Comparison of ENCODE assay signal across 1 cellular context in genomic region chr9:131385296-131385695, GRCh38.
TF ChIP-seq lines count a peak whose summit lies in the region.

No MANE protein-coding gene starts in this region.

TF ChIP-seq in HCT116, 20 proteins besides CTCF, POLR2A, EP300 and RAD21 (continued from another document):
- TF ChIP-seq, protein P1, sequence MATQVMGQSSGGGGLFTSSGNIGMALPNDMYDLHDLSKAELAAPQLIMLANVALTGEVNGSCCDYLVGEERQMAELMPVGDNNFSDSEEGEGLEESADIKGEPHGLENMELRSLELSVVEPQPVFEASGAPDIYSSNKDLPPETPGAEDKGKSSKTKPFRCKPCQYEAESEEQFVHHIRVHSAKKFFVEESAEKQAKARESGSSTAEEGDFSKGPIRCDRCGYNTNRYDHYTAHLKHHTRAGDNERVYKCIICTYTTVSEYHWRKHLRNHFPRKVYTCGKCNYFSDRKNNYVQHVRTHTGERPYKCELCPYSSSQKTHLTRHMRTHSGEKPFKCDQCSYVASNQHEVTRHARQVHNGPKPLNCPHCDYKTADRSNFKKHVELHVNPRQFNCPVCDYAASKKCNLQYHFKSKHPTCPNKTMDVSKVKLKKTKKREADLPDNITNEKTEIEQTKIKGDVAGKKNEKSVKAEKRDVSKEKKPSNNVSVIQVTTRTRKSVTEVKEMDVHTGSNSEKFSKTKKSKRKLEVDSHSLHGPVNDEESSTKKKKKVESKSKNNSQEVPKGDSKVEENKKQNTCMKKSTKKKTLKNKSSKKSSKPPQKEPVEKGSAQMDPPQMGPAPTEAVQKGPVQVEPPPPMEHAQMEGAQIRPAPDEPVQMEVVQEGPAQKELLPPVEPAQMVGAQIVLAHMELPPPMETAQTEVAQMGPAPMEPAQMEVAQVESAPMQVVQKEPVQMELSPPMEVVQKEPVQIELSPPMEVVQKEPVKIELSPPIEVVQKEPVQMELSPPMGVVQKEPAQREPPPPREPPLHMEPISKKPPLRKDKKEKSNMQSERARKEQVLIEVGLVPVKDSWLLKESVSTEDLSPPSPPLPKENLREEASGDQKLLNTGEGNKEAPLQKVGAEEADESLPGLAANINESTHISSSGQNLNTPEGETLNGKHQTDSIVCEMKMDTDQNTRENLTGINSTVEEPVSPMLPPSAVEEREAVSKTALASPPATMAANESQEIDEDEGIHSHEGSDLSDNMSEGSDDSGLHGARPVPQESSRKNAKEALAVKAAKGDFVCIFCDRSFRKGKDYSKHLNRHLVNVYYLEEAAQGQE (IDR thresholded peaks at IDR 0.05; ENCODE audit: low read depth), result no peak
- TF ChIP-seq EGR1 (IDR thresholded peaks at IDR 0.05; ENCODE audit: low read depth), result no peak
